In genomic region chr22:24961217-24961844, GRCh38 we compare ENCODE assay signal across 1 cellular context.
TF ChIP-seq lines count a peak whose summit lies in the region.

No MANE protein-coding gene starts in this region.

TF ChIP-seq in K562, 482 proteins besides CTCF, POLR2A, EP300 and RAD21 (continued from another document):
- peak; percentile 60; the same call in 1 of the 2 replicates for TF ChIP-seq RAD51 (IDR thresholded peaks at IDR 0.05; ENCODE audit: borderline replicate concordance, low read depth)
